Comparison of ENCODE assay signal across 26 cellular contexts in the genomic region with DNA sequence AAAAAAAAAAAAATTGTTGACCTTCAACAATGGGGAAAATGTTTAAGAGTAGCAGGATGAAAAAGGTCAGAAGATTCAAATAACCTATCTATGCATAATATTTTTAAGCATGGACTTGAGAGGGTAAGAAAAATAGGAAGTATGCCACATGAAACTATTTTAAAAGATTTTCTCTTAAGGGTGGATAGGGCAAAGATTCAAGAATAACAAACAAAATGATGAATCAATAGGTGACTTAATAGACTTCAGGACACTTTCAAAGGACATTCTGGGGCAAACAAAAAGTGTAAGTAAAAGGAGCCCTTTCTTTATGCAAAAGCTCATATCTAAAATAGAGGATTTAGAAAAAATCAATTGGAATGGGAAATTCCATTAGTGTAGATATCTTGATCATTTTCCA. TPM values are rescaled to one million over a fixed set of nuclear protein-coding genes. Genes with fewer than 3 reads are reported as not detected.
DNase-seq lines count a peak whose midpoint lies in the region; ATAC-seq, FAIRE-seq and TF ChIP-seq lines count a peak whose summit lies in the region.
"Had no signal": no experiment of that assay in that cellular context is flagged by ENCODE, and none has a peak within 500 bp of the region (broad histone marks: within the 10 kb centered on the region; RNA-seq: fewer than 3 reads in every experiment).

No MANE protein-coding gene starts in this region.

- no peak overlapping the region for H3K4me3 Mint-ChIP-seq in activated naive CD8-positive, alpha-beta T cell treated with anti-CD3 and anti-CD28 coated beads, Interleukin-2, amount 50 U/mL, for 24 hours
- H3K4me3 Mint-ChIP-seq: CD4-positive, alpha-beta T cell had no signal

- H3K27me3 ChIP-seq in stomach = no peaks in the 10 kb centered on the region
- no peaks in the 10 kb centered on the region for H3K27me3 ChIP-seq in body of pancreas
- H3K27me3 ChIP-seq: Peyer's patch had no signal

- H3K4me1 ChIP-seq in A549 (peaks cover 44% of the 10 kb centered on the region), stomach (peaks cover 0 to 11% (median 0%) of the 10 kb centered on the region in 4 donors), body of pancreas (no peaks in the 10 kb centered on the region)
- H3K4me1 ChIP-seq: Caco-2 had no signal

- H3K27ac Mint-ChIP-seq in activated naive CD8-positive, alpha-beta T cell treated with anti-CD3 and anti-CD28 coated beads, Interleukin-2, amount 50 U/mL, for 24 hours = peak overlapping the region; percentile 12
- H3K27ac Mint-ChIP-seq: CD4-positive, alpha-beta T cell had no signal

- peaks cover 8% of the 10 kb centered on the region for H3K27me3 Mint-ChIP-seq in activated naive CD8-positive, alpha-beta T cell treated with anti-CD3 and anti-CD28 coated beads, Interleukin-2, amount 50 U/mL, for 24 hours

- POLR2A ChIA-PET in A549 (lab: Yijun Ruan, JAX) = interaction anchor here (0.6 kb wide), 1 partner anchor 16 kb away, joined by 3 read pairs; no protein-coding TSS in a partner anchor

- no peaks in the 10 kb centered on the region for H3K36me3 ChIP-seq in stomach
- no peaks in the 10 kb centered on the region for H3K36me3 ChIP-seq in body of pancreas (replicated peaks in 1 of 2; ENCODE audit: insufficient read depth in 1 of 2, low read depth in 2 of 2)
- H3K36me3 ChIP-seq: Peyer's patch had no signal

- H3K9me3 Mint-ChIP-seq in activated naive CD8-positive, alpha-beta T cell treated with anti-CD3 and anti-CD28 coated beads, Interleukin-2, amount 50 U/mL, for 24 hours = no peaks in the 10 kb centered on the region
- H3K9me3 Mint-ChIP-seq: CD4-positive, alpha-beta T cell had no signal

- peaks cover 68% of the 10 kb centered on the region for H3K4me1 Mint-ChIP-seq in activated naive CD8-positive, alpha-beta T cell treated with anti-CD3 and anti-CD28 coated beads, Interleukin-2, amount 50 U/mL, for 24 hours

- TF ChIP-seq RAD21 in A549 (conservative IDR thresholded peaks at IDR 0.05 in 1 of 2, IDR thresholded peaks at IDR 0.05 in 1 of 2) = no peak

- FAIRE-seq in A549 (lab: Jason Lieb, UNC) = no peak
- FAIRE-seq in H54 (lab: Jason Lieb, UNC) = peak; percentile 69
- FAIRE-seq: GM12892, GM18507 had no signal

- intact Hi-C loops in stomach (cut with DNase I; ENCODE audit: low total_unique reads) (no loop called here), body of pancreas (cut with DNase I) (no loop called here)

- ATAC-seq in A549 (no peak), body of pancreas (no peak)
- no peak for ATAC-seq in activated naive CD8-positive, alpha-beta T cell treated with anti-CD3 and anti-CD28 coated beads, Interleukin-2, amount 50 U/mL, for 24 hours
- ATAC-seq: Right ventricle myocardium inferior had no signal

- H3K9me3 ChIP-seq in A549 (no peaks in the 10 kb centered on the region), stomach (no peaks in the 10 kb centered on the region), body of pancreas (no peaks in the 10 kb centered on the region)
- H3K9me3 ChIP-seq: Caco-2, Peyer's patch had no signal

- no peak for DNase-seq in A549 (ENCODE audit: low read depth in 1 of 2, low spot score in 1 of 2)
- no peak for DNase-seq in H54 (ENCODE audit: insufficient read length, low spot score)
- DNase-seq in activated naive CD8-positive, alpha-beta T cell treated with anti-CD3 and anti-CD28 coated beads, Interleukin-2, amount 50 U/mL, for 24 hours = no peak
- peak; percentile 35 for DNase-seq in fibroblast of mammary gland (ENCODE audit: low read depth)
- DNase-seq in AG08395 (ENCODE audit: low spot score) = no peak
- no peak for DNase-seq in stomach
- no peak for DNase-seq in nucleus accumbens (lab: John Stamatoyannopoulos, UW)
- DNase-seq in body of pancreas = no peak
- DNase-seq: 8988T; Caco-2; CD4-positive, alpha-beta T cell; DMS153; H7; NCI-H1105 treated with DMSO at 0.1 percent for 48 hours; NCI-H1694; NCI-H2081 treated with DMSO at 0.1 percent for 48 hours; NK-92 treated with Interleukin-12 subunit alpha and Interleukin-12 subunit beta, amount 100 ng/mL, for 24 hours; Peyer's patch had no signal

- TF ChIP-seq POLR2A in A549 (IDR thresholded peaks at IDR 0.05; ENCODE audit: low read length) (no peak), H54 (IDR thresholded peaks at IDR 0.05; ENCODE audit: low read depth, low read length) (no peak), stomach (IDR thresholded peaks at IDR 0.05) (no peak), body of pancreas (IDR thresholded peaks at IDR 0.05) (no peak)

- peak overlapping the region; percentile 82 to 91 for H3K27ac ChIP-seq in A549
- no peak overlapping the region for H3K27ac ChIP-seq in stomach
- H3K27ac ChIP-seq in body of pancreas = no peak overlapping the region
- H3K27ac ChIP-seq: Peyer's patch had no signal

- H3K4me2 ChIP-seq in A549 = peak overlapping the region; percentile 20

- H3K4me3 ChIP-seq in A549 = no peak overlapping the region
- no peak overlapping the region for H3K4me3 ChIP-seq in fibroblast of mammary gland (ENCODE audit: control insufficient read depth, low read depth, low read length)
- no peak overlapping the region for H3K4me3 ChIP-seq in stomach
- no peak overlapping the region for H3K4me3 ChIP-seq in body of pancreas
- H3K4me3 ChIP-seq: Peyer's patch had no signal

- CTCF ChIA-PET in A549 (lab: Yijun Ruan, JAX) = interaction anchor here (0.7 to 14.6 kb wide), 13 partner anchors 11 to 336 kb away, joined by 3 to 271 read pairs (median 8); partner anchors contain the start of gene ATP6V1G1

- TF ChIP-seq EP300 in A549 (IDR thresholded peaks at IDR 0.05) (no peak), stomach (IDR thresholded peaks at IDR 0.05) (no peak)

- TF ChIP-seq CTCF in A549 (IDR thresholded peaks at IDR 0.05) (no peak), fibroblast of mammary gland (conservative IDR thresholded peaks at IDR 0.05; ENCODE audit: control insufficient read depth, insufficient read depth, low read depth, low read length) (no peak), stomach (IDR thresholded peaks at IDR 0.05) (no peak), body of pancreas (IDR thresholded peaks at IDR 0.05) (no peak)

- H3K36me3 Mint-ChIP-seq in activated naive CD8-positive, alpha-beta T cell treated with anti-CD3 and anti-CD28 coated beads, Interleukin-2, amount 50 U/mL, for 24 hours (ENCODE audit: low read depth) = no peaks in the 10 kb centered on the region

TF ChIP-seq in A549, 52 proteins besides CTCF, POLR2A, EP300 and RAD21:
- no peak for TF ChIP-seq EHF (CRISPR knock-in tag; IDR thresholded peaks at IDR 0.05)
- no peak for TF ChIP-seq ZSCAN20 (CRISPR knock-in tag; IDR thresholded peaks at IDR 0.05)
- no peak for TF ChIP-seq POLR2AphosphoS2 (conservative IDR thresholded peaks at IDR 0.05; ENCODE audit: low read length)
- TF ChIP-seq FOSB (CRISPR knock-in tag; IDR thresholded peaks at IDR 0.05) = no peak
- no peak for TF ChIP-seq RNF2 (IDR thresholded peaks at IDR 0.05; ENCODE audit: borderline replicate concordance, low read depth)
- TF ChIP-seq NFE2L2 (conservative IDR thresholded peaks at IDR 0.05; ENCODE audit: low read length) = no peak
- TF ChIP-seq KDM5A (IDR thresholded peaks at IDR 0.05) = no peak
- TF ChIP-seq, protein P1, sequence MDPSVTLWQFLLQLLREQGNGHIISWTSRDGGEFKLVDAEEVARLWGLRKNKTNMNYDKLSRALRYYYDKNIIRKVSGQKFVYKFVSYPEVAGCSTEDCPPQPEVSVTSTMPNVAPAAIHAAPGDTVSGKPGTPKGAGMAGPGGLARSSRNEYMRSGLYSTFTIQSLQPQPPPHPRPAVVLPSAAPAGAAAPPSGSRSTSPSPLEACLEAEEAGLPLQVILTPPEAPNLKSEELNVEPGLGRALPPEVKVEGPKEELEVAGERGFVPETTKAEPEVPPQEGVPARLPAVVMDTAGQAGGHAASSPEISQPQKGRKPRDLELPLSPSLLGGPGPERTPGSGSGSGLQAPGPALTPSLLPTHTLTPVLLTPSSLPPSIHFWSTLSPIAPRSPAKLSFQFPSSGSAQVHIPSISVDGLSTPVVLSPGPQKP (IDR thresholded peaks at IDR 0.05; ENCODE audit: low read depth, low read length) = no peak
- no peak for TF ChIP-seq HDAC2 (IDR thresholded peaks at IDR 0.05)

RNA-seq across cellular contexts. Expression of gene TEX48, which starts 3.1 kb away (rescaled TPM):
- polyA plus RNA-seq in A549 (2011; rRNA removed) (0.16 TPM in 1 of 2 replicates, not detected in the other), A549 (2017; fragmentation: RNase III; extraction: RNeasy Plus Mini Kit Qiagen cat#74134 plus additional on column Dnase treatment) (not detected in 3 replicates), stomach (not detected)
- not detected in 2 replicates for polyA plus RNA-seq in A549 (2012; cell fraction: cytosol; rRNA removed)
- polyA plus RNA-seq in A549 (2012; cell fraction: nucleus; rRNA removed) = not detected in 2 replicates
- polyA minus RNA-seq in A549 (2011; rRNA and poly(A)+ RNA removed) = not detected in 2 replicates
- total RNA-seq in stomach (not detected), body of pancreas (not detected)
- total RNA-seq: Caco-2; CD4-positive, alpha-beta T cell; Daoy; H7; LHCN-M2; NCI-H460; Peyer's patch; Right ventricle myocardium inferior; SK-MEL-5 had no signal
- polyA plus RNA-seq: BJ had no signal

RNA-seq across cellular contexts. Expression of gene TEX53, which starts 21.2 kb away (rescaled TPM):
- polyA plus RNA-seq in A549 (2011; rRNA removed) (not detected in 2 replicates), A549 (2017; fragmentation: RNase III; extraction: RNeasy Plus Mini Kit Qiagen cat#74134 plus additional on column Dnase treatment) (not detected in 3 replicates), stomach (not detected)
- not detected in 2 replicates for polyA plus RNA-seq in A549 (2012; cell fraction: cytosol; rRNA removed)
- not detected in 2 replicates for polyA plus RNA-seq in A549 (2012; cell fraction: nucleus; rRNA removed)
- polyA minus RNA-seq in A549 (2011; rRNA and poly(A)+ RNA removed) = not detected in 2 replicates
- total RNA-seq in stomach (not detected), body of pancreas (not detected)
- total RNA-seq: Caco-2; CD4-positive, alpha-beta T cell; Daoy; H7; LHCN-M2; NCI-H460; Peyer's patch; Right ventricle myocardium inferior; SK-MEL-5 had no signal
- polyA plus RNA-seq: BJ had no signal

Comparison
In these comparisons a context has a peak if more than half of its experiments do, and no peak if none do; other contexts are left out.
1. H3K27ac ChIP-seq: peak in A549 (2 of 2); none in stomach (0 of 5) and body of pancreas (0 of 4).